In the genomic region with DNA sequence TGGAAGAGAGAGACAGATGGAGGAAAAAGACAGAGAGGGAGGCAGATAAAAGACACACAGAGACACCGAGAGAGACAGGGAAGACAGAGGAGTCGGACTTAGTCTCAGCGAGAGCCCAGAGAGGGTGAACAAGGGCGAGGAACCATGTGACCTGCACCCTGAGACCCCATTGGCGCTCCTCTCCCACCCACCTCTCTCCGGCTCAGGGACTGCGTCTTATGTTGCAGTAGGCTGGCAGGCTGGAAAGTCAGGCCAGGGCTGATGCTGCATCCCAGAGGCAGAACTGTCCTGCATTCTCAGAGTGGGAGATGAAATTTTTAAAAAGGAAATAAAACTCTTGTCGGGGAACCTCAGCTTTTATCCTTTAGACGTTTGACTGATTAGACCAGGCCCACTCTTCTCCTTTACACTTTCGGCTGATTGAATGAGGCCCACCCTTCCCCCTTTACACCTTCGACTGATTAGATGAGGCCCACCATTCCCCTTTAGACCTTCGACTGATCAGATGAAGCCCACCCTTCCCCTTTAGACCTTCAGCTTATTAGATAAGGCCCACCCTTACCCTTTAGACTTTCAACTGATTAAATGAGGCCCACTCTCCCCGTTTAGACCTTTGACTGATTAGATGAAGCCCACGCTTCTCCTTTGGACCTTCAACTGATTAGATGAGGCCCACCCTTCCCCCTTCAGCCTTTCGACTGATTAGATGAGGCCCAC, we compare ENCODE assay signal across 27 cellular contexts. TPM values are rescaled to one million over a fixed set of nuclear protein-coding genes. Genes with fewer than 3 reads are reported as not detected.
A peak's percentile ranks its signal among the peaks of the same experiment; 100 is the strongest.
DNase-seq lines count a peak whose midpoint lies in the region; ATAC-seq and TF ChIP-seq lines count a peak whose summit lies in the region.
"Had no signal": no experiment of that assay in that cellular context is flagged by ENCODE, and none has a peak within 500 bp of the region (broad histone marks: within the 10 kb centered on the region; RNA-seq: fewer than 3 reads in every experiment).

No MANE protein-coding gene starts in this region.

- peaks cover 4% of the 10 kb centered on the region for H3K36me3 Mint-ChIP-seq in stimulated activated naive CD8-positive, alpha-beta T cell treated with anti-CD3 and anti-CD28 coated beads, Interleukin-15, Interleukin-2, amounts not matched to agents 100 ng/mL and 50 ng/mL, for 24 hours (ENCODE audit: low read depth)
- H3K36me3 Mint-ChIP-seq in glutamatergic neuron (ENCODE audit: unreplicated experiment): peaks cover 6% of the 10 kb centered on the region
- H3K36me3 Mint-ChIP-seq: activated naive CD8-positive, alpha-beta T cell had no signal

- H2AFZ ChIP-seq in Karpas-422 (ENCODE audit: low read length): no peak overlapping the region

- H3K9me3 ChIP-seq in Karpas-422 (ENCODE audit: low read length): peaks cover 4% of the 10 kb centered on the region
- H3K9me3 ChIP-seq: colonic mucosa had no signal

- H3K27me3 ChIP-seq in Karpas-422 (ENCODE audit: low read length): no peaks in the 10 kb centered on the region
- H3K27me3 ChIP-seq: colonic mucosa, esophagus muscularis mucosa had no signal

- TF ChIP-seq CTCF in glutamatergic neuron (IDR thresholded peaks at IDR 0.05; ENCODE audit: partially characterized antibody, unreplicated experiment): no peak

- H3K9me2 ChIP-seq in Karpas-422 (replicated peaks; ENCODE audit: insufficient read depth, low read length): no peaks in the 10 kb centered on the region

- H3K4me3 Mint-ChIP-seq in stimulated activated naive CD8-positive, alpha-beta T cell treated with anti-CD3 and anti-CD28 coated beads, Interleukin-15, Interleukin-2, amounts not matched to agents 100 ng/mL and 50 ng/mL, for 24 hours: no peak overlapping the region
- no peak overlapping the region for H3K4me3 Mint-ChIP-seq in glutamatergic neuron (ENCODE audit: unreplicated experiment)
- H3K4me3 Mint-ChIP-seq: activated B cell treated with CpG ODN at 0.5 μM for 24 hours; activated naive CD8-positive, alpha-beta T cell; effector memory CD8-positive, alpha-beta T cell; neural crest cell had no signal

- no peak for ATAC-seq in stimulated activated naive CD8-positive, alpha-beta T cell treated with anti-CD3 and anti-CD28 coated beads, Interleukin-15, Interleukin-2, amounts not matched to agents 100 U/mL and 50 U/mL, for 24 hours
- no peak for ATAC-seq in GM18517 (IDR thresholded peaks at IDR 0.05; ENCODE audit: unreplicated experiment)
- ATAC-seq: effector memory CD8-positive, alpha-beta T cell; left cardiac atrium; sciatic nerve had no signal

- H3K36me3 ChIP-seq in Karpas-422 (ENCODE audit: insufficient read depth, low read length): no peaks in the 10 kb centered on the region
- H3K36me3 ChIP-seq: colonic mucosa, esophagus muscularis mucosa had no signal

- no peaks in the 10 kb centered on the region for H3K79me2 ChIP-seq in Karpas-422 (ENCODE audit: low read length)

- no peaks in the 10 kb centered on the region for H3K4me1 ChIP-seq in Karpas-422 (ENCODE audit: low read length)
- H3K4me1 ChIP-seq: colonic mucosa, esophagus muscularis mucosa had no signal

- no peaks in the 10 kb centered on the region for H3K27me3 Mint-ChIP-seq in stimulated activated naive CD8-positive, alpha-beta T cell treated with anti-CD3 and anti-CD28 coated beads, Interleukin-15, Interleukin-2, amounts not matched to agents 100 ng/mL and 50 ng/mL, for 24 hours
- H3K27me3 Mint-ChIP-seq in glutamatergic neuron (ENCODE audit: unreplicated experiment): peaks cover 3% of the 10 kb centered on the region
- H3K27me3 Mint-ChIP-seq: activated B cell treated with CpG ODN at 0.5 μM for 24 hours; activated naive CD8-positive, alpha-beta T cell; effector memory CD8-positive, alpha-beta T cell had no signal

- peaks cover 4% of the 10 kb centered on the region for H3K9me3 Mint-ChIP-seq in stimulated activated naive CD8-positive, alpha-beta T cell treated with anti-CD3 and anti-CD28 coated beads, Interleukin-15, Interleukin-2, amounts not matched to agents 100 ng/mL and 50 ng/mL, for 24 hours
- peaks cover 7% of the 10 kb centered on the region for H3K9me3 Mint-ChIP-seq in glutamatergic neuron (ENCODE audit: unreplicated experiment)
- H3K9me3 Mint-ChIP-seq: neural crest cell had no signal

- peak overlapping the region; percentile 56 for H3K27ac Mint-ChIP-seq in stimulated activated naive CD8-positive, alpha-beta T cell treated with anti-CD3 and anti-CD28 coated beads, Interleukin-15, Interleukin-2, amounts not matched to agents 100 ng/mL and 50 ng/mL, for 24 hours
- peak overlapping the region; percentile 55 for H3K27ac Mint-ChIP-seq in glutamatergic neuron (ENCODE audit: unreplicated experiment)
- H3K27ac Mint-ChIP-seq: activated naive CD8-positive, alpha-beta T cell had no signal

- DNase-seq in stimulated activated naive CD8-positive, alpha-beta T cell treated with anti-CD3 and anti-CD28 coated beads, Interleukin-15, Interleukin-2, amounts not matched to agents 100 U/mL and 50 U/mL, for 24 hours: no peak
- DNase-seq in Karpas-422 (peak; percentile 49), glutamatergic neuron (no peak), pons (ENCODE audit: low spot score) (no peak), NCI-H2107 treated with DMSO at 0.1 percent for 48 hours (lab: John Stamatoyannopoulos, UW; ENCODE audit: unreplicated experiment) (no peak)
- DNase-seq: activated B cell treated with CpG ODN at 0.5 μM for 24 hours; activated CD8-positive, alpha-beta memory T cell treated with anti-CD3 and anti-CD28 coated beads, Interleukin-2, amount 50 U/mL, for 4 hours; colonic mucosa; EL; foreskin melanocyte; left cardiac atrium; mammary epithelial cell; NCI-H1436; NCI-H2107; NCI-H526; SHP77; stimulated activated CD4-positive, alpha-beta T cell treated with anti-CD3 and anti-CD28 coated beads, Interleukin-12 subunit alpha, Interleukin-12 subunit beta, amount 100 ng/mL, for 4 hours; stimulated activated CD4-positive, alpha-beta T cell treated with anti-CD3 and anti-CD28 coated beads, Interleukin-4, amount 100 ng/mL, for 1 hour had no signal

- no peak overlapping the region for H3K4me2 ChIP-seq in Karpas-422 (ENCODE audit: low read depth, low read length, poor library complexity, severe bottlenecking)
- H3K4me2 ChIP-seq: KMS-11 had no signal

- H4K20me1 ChIP-seq in Karpas-422 (ENCODE audit: insufficient read depth, low read depth, low read length): no peaks in the 10 kb centered on the region

- no peak overlapping the region for H3K27ac ChIP-seq in Karpas-422 (ENCODE audit: low read length)
- H3K27ac ChIP-seq: C4-2B, colonic mucosa, esophagus muscularis mucosa, KMS-11 had no signal

- peaks cover 3% of the 10 kb centered on the region for H3K4me1 Mint-ChIP-seq in stimulated activated naive CD8-positive, alpha-beta T cell treated with anti-CD3 and anti-CD28 coated beads, Interleukin-15, Interleukin-2, amounts not matched to agents 100 ng/mL and 50 ng/mL, for 24 hours (ENCODE audit: low read depth)
- H3K4me1 Mint-ChIP-seq in glutamatergic neuron (ENCODE audit: low read depth, unreplicated experiment): no peaks in the 10 kb centered on the region
- H3K4me1 Mint-ChIP-seq: activated B cell treated with CpG ODN at 0.5 μM for 24 hours, neural crest cell had no signal

- H3K4me3 ChIP-seq in Karpas-422 (ENCODE audit: low read length): no peak overlapping the region
- H3K4me3 ChIP-seq: colonic mucosa, esophagus muscularis mucosa had no signal

- no peak overlapping the region for H3K9ac ChIP-seq in Karpas-422 (ENCODE audit: low read length)
- H3K9ac ChIP-seq: KMS-11 had no signal

RNA-seq across cellular contexts. Expression of a gene that starts 29.5 kb away (rescaled TPM):
- not detected in 2 replicates for total RNA-seq in Karpas-422 (2014; rRNA removed; shearing (Covaris generic); ENCODE audit: low replicate concordance)
- total RNA-seq in glutamatergic neuron (ENCODE audit: unreplicated experiment): not detected
- total RNA-seq: mammary epithelial cell, neural crest cell had no signal

RNA-seq across cellular contexts. Expression of a gene that starts 38.5 kb away (rescaled TPM):
- total RNA-seq in Karpas-422 (2014; rRNA removed; shearing (Covaris generic); ENCODE audit: low replicate concordance): not detected in 2 replicates
- total RNA-seq in glutamatergic neuron (ENCODE audit: unreplicated experiment): not detected
- total RNA-seq: activated B cell treated with CpG ODN at 0.5 μM for 24 hours, mammary epithelial cell had no signal
